ENCODE assay signal across 29 cellular contexts in the genomic region with DNA sequence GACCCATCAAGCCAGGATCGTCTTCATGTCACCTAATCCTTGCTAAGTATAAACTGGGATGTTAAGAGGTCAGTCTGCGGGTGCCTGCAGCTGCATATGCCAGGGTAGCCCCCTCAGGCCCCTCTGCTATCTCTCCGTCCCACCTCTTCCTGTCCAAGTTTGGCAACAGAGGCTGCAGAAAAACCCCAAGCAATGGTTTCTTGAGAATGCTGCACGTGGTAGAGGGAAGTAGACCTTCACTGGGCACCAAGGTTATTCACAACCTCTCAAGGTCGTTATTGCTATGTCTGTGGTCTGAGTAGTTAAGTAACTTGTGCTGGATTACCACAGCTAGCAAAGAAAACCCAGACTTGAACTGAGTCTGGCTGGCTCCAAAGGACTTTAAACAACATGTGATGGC.
"Had no signal": no experiment of that assay in that cellular context is flagged by ENCODE, and none has a peak within 500 bp of the region (broad histone marks: within the 10 kb centered on the region; RNA-seq: fewer than 3 reads in every experiment).

No MANE protein-coding gene starts in this region.

- H3K27me3 Mint-ChIP-seq: activated CD4-positive, alpha-beta memory T cell treated with anti-CD3 and anti-CD28 coated beads, Interleukin-2, amount 10 ng/mL, durations not matched to agents 7 days and 5 days; activated CD4-positive, alpha-beta T cell treated with anti-CD3 and anti-CD28 coated beads, Interleukin-2, amount 10 ng/mL, durations not matched to agents 7 days and 5 days; activated T-helper 17 cell treated with anti-CD3 and anti-CD28 coated beads, Interleukin-2, amount 50 U/mL, for 72 hours; naive thymus-derived CD8-positive, alpha-beta T cell; stimulated activated naive B cell treated with anti-CD40 and anti-IgM and Interleukin-4, amounts not matched to agents 10 μg/mL and 1 μg/mL and 100 μg/mL, for 72 hours had no signal

- H3K4me3 ChIP-seq: heart right ventricle, psoas muscle, smooth muscle cell, stomach, thyroid gland, upper lobe of left lung, vagina had no signal

- H3K9me3 Mint-ChIP-seq: activated CD4-positive, alpha-beta memory T cell treated with anti-CD3 and anti-CD28 coated beads, Interleukin-2, amount 10 ng/mL, durations not matched to agents 7 days and 5 days; activated CD4-positive, alpha-beta T cell treated with anti-CD3 and anti-CD28 coated beads, Interleukin-2, amount 10 ng/mL, durations not matched to agents 7 days and 5 days; activated T-cell treated with anti-CD3 and anti-CD28 coated beads, Interleukin-2, amount 50 U/mL, for 4 hours; activated T-helper 17 cell treated with anti-CD3 and anti-CD28 coated beads, Interleukin-2, amount 50 U/mL, for 72 hours; naive thymus-derived CD8-positive, alpha-beta T cell; neural crest cell; stimulated activated naive B cell treated with anti-CD40 and anti-IgM and Interleukin-4, amounts not matched to agents 10 μg/mL and 1 μg/mL and 100 μg/mL, for 72 hours; WTC11 had no signal

- H3K4me3 Mint-ChIP-seq: activated CD4-positive, alpha-beta memory T cell treated with anti-CD3 and anti-CD28 coated beads, Interleukin-2, amount 10 ng/mL, durations not matched to agents 7 days and 5 days; activated CD4-positive, alpha-beta T cell treated with anti-CD3 and anti-CD28 coated beads, Interleukin-2, amount 10 ng/mL, durations not matched to agents 7 days and 5 days; activated T-cell treated with anti-CD3 and anti-CD28 coated beads, Interleukin-2, amount 50 U/mL, for 4 hours; activated T-helper 17 cell treated with anti-CD3 and anti-CD28 coated beads, Interleukin-2, amount 50 U/mL, for 72 hours; naive thymus-derived CD8-positive, alpha-beta T cell; neural crest cell; stimulated activated naive B cell treated with anti-CD40 and anti-IgM and Interleukin-4, amounts not matched to agents 10 μg/mL and 1 μg/mL and 100 μg/mL, for 72 hours; WTC11 had no signal

- H3K9me3 ChIP-seq: heart right ventricle, psoas muscle, stomach, thyroid gland, upper lobe of left lung, vagina had no signal

- H3K27ac ChIP-seq: brain microvascular endothelial cell, heart right ventricle, parathyroid adenoma, psoas muscle, stomach, upper lobe of left lung, vagina had no signal

- H3K4me2 ChIP-seq: smooth muscle cell had no signal

- H3K27me3 ChIP-seq: brain microvascular endothelial cell, heart right ventricle, stomach, thyroid gland, upper lobe of left lung, vagina had no signal

- H3K9ac ChIP-seq: parathyroid adenoma had no signal

- H3K4me1 Mint-ChIP-seq: activated T-helper 17 cell treated with anti-CD3 and anti-CD28 coated beads, Interleukin-2, amount 50 U/mL, for 72 hours; naive thymus-derived CD8-positive, alpha-beta T cell; stimulated activated naive B cell treated with anti-CD40 and anti-IgM and Interleukin-4, amounts not matched to agents 10 μg/mL and 1 μg/mL and 100 μg/mL, for 72 hours; WTC11 had no signal

- ATAC-seq: activated T-cell treated with anti-CD3 and anti-CD28 coated beads, Interleukin-2, amount 50 U/mL, for 4 hours; activated T-helper 17 cell treated with anti-CD3 and anti-CD28 coated beads, Interleukin-2, amount 50 U/mL, for 72 hours; esophagus mucosa; naive thymus-derived CD8-positive, alpha-beta T cell; stimulated activated naive B cell treated with anti-CD40 and anti-IgM and Interleukin-4, amounts not matched to agents 10 μg/mL and 1 μg/mL and 100 μg/mL, for 72 hours; WTC11 had no signal

- H3K4me1 ChIP-seq: heart right ventricle, parathyroid adenoma, psoas muscle, stomach, thyroid gland, upper lobe of left lung, vagina had no signal

- H3K27ac Mint-ChIP-seq: activated CD4-positive, alpha-beta memory T cell treated with anti-CD3 and anti-CD28 coated beads, Interleukin-2, amount 10 ng/mL, durations not matched to agents 7 days and 5 days; activated CD4-positive, alpha-beta T cell treated with anti-CD3 and anti-CD28 coated beads, Interleukin-2, amount 10 ng/mL, durations not matched to agents 7 days and 5 days; activated T-helper 17 cell treated with anti-CD3 and anti-CD28 coated beads, Interleukin-2, amount 50 U/mL, for 72 hours; naive thymus-derived CD8-positive, alpha-beta T cell; stimulated activated naive B cell treated with anti-CD40 and anti-IgM and Interleukin-4, amounts not matched to agents 10 μg/mL and 1 μg/mL and 100 μg/mL, for 72 hours; WTC11 had no signal

- DNase-seq: activated CD4-positive, alpha-beta memory T cell treated with anti-CD3 and anti-CD28 coated beads, Interleukin-2, amount 10 ng/mL, durations not matched to agents 7 days and 5 days; activated CD4-positive, alpha-beta T cell treated with anti-CD3 and anti-CD28 coated beads for 1 hour; activated CD4-positive, alpha-beta T cell treated with anti-CD3 and anti-CD28 coated beads, Interleukin-2, amount 10 ng/mL, durations not matched to agents 7 days and 5 days; activated CD8-positive, alpha-beta memory T cell treated with anti-CD3 and anti-CD28 coated beads, Interleukin-2, amount 50 U/mL, for 48 hours; activated gamma-delta T cell treated with Interleukin-2 at 50 U/mL for 16 hours; activated naive CD4-positive, alpha-beta T cell treated with anti-CD3 and anti-CD28 coated beads, Interleukin-2, amount 50 U/mL, for 16 hours; activated T-cell treated with anti-CD3 and anti-CD28 coated beads, Interleukin-2, amount 50 U/mL, for 4 hours; amniotic stem cell; brain microvascular endothelial cell; central memory CD4-positive, alpha-beta T cell; foreskin fibroblast; heart right ventricle; naive thymus-derived CD8-positive, alpha-beta T cell; occipital lobe; psoas muscle; stimulated activated CD4-positive, alpha-beta T cell treated with anti-CD3 and anti-CD28 coated beads, Interleukin-1b, Interleukin-23, amount 100 ng/mL, for 48 hours; stimulated activated CD4-positive, alpha-beta T cell treated with anti-CD3 and anti-CD28 coated beads, Interleukin-4, amount 100 ng/mL, for 4 hours; stimulated activated CD8-positive, alpha-beta memory T cell treated with anti-CD3 and anti-CD28 coated beads, Interleukin-4, amount 100 ng/mL, for 48 hours; stimulated activated naive B cell treated with anti-CD40 and anti-IgM and Interleukin-4, amounts not matched to agents 10 μg/mL and 1 μg/mL and 100 μg/mL, for 72 hours; stomach; thyroid gland; upper lobe of left lung had no signal
